In genomic region chr20:37693629-37694626, GRCh38 we compare ENCODE assay signal across 8 cellular contexts. TPM values are rescaled to one million over a fixed set of nuclear protein-coding genes. Genes with fewer than 3 reads are reported as not detected.
DNase-seq lines count a peak whose midpoint lies in the region; ATAC-seq, FAIRE-seq and TF ChIP-seq lines count a peak whose summit lies in the region.

TSS of gene CTNNBL1 (plus strand) at chr20:37694030. CDS start at chr20:37694123, 93 bp downstream.

- H3K4me3 ChIP-seq in BE2C (ENCODE audit: low read depth, low read length), result peak within 1 kb of the TSS; percentile 90

- H3K27ac Mint-ChIP-seq in chondrocyte (ENCODE audit: unreplicated experiment), result peak within 1 kb of the TSS; percentile 80

- peaks cover 3% of the 10 kb centered on the region for H3K36me3 Mint-ChIP-seq in chondrocyte (ENCODE audit: low read depth)

- no peaks in the 10 kb centered on the region for H3K27me3 ChIP-seq in BE2C

- peaks cover 8% of the 10 kb centered on the region for H3K27me3 Mint-ChIP-seq in chondrocyte (ENCODE audit: low read depth)

- DNase-seq in BE2C, result peak; percentile 99
- DNase-seq in GM19239 (ENCODE audit: insufficient read length, low spot score), result peak; percentile 70
- DNase-seq in NCI-H524 (lab: John Stamatoyannopoulos, UW), result peak; percentile 98 to 99
- DNase-seq in activated CD4-positive, alpha-beta T cell treated with anti-CD3 and anti-CD28 coated beads for 24 hours (ENCODE audit: low read depth in 2 of 2), result peak; percentile 94 to 95
- peak; percentile 98 for DNase-seq in chondrocyte (ENCODE audit: low spot score)
- peak; percentile 86 for DNase-seq in kidney glomerular epithelial cell (lab: John Stamatoyannopoulos, UW)
- peak; percentile 90 to 92 for DNase-seq in stimulated activated CD4-positive, alpha-beta T cell treated with anti-CD3 and anti-CD28 coated beads, Interleukin-1b, Interleukin-23, amount 100 ng/mL, for 1 hour (ENCODE audit: low read depth in 2 of 2)

- TF ChIP-seq CTCF in BE2C (IDR thresholded peaks at IDR 0.05; ENCODE audit: low read depth, low read length) (0 out of 2 replicates have a peak, but pooled peaks have one; percentile 3), chondrocyte (IDR thresholded peaks at IDR 0.05) (no peak)

- peak; percentile 85 for ATAC-seq in HG03442 (IDR thresholded peaks at IDR 0.05; ENCODE audit: unreplicated experiment)

- H3K4me3 Mint-ChIP-seq in chondrocyte (ENCODE audit: unreplicated experiment), result peak within 1 kb of the TSS; percentile 96

- H3K9me3 ChIP-seq in BE2C, result no peaks in the 10 kb centered on the region

- H3K9me3 Mint-ChIP-seq in chondrocyte (ENCODE audit: low read depth), result no peaks in the 10 kb centered on the region

- H3K4me1 Mint-ChIP-seq in chondrocyte (ENCODE audit: low read depth), result peaks cover 22% of the 10 kb centered on the region

- no peaks in the 10 kb centered on the region; the same call in 1 of the 2 replicates for H3K4me1 ChIP-seq in BE2C

- FAIRE-seq in GM19239 (lab: Jason Lieb, UNC), result peak; percentile 98

- H3K36me3 ChIP-seq in BE2C, result no peaks in the 10 kb centered on the region

RNA-seq across cellular contexts. Expression of gene CTNNBL1, which starts in this region (rescaled TPM):
- 109 TPM for polyA plus RNA-seq in BE2C (2012; ENCODE audit: insufficient read depth, insufficient read length, low read depth)
- 36.0 to 45.1 TPM (median 38.4 TPM) in 3 replicates for total RNA-seq in chondrocyte

Comparison
In these comparisons a context has a peak if more than half of its experiments do, and no peak if none do; other contexts are left out.
1. Peak in every context shown above with its lines: DNase-seq, ATAC-seq and H3K4me3 ChIP-seq.